ENCODE assay signal across 12 cellular contexts in the genomic region with DNA sequence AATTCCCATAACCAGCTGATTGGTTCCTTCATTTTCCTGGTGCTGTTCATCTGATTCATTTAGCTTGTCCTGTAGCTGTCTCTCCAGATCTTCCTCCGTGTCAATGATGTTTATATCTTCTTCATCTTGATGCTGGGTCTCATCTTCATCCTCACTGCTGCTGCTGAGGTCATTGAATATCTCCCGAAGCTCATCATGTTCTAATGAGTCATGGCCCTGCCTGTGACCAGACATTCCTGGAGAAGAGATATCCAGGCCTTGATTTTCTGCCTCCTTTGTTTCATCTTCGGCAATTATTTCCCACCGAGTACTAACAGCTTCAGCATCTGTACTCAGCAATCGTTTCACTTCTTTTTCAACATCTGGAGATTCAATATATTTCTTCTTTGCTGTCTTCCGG. TPM values are rescaled to one million over a fixed set of nuclear protein-coding genes. Genes with fewer than 3 reads are reported as not detected.
DNase-seq lines count a peak whose midpoint lies in the region; ATAC-seq and TF ChIP-seq lines count a peak whose summit lies in the region.
"Had no signal": no experiment of that assay in that cellular context is flagged by ENCODE, and none has a peak within 500 bp of the region (broad histone marks: within the 10 kb centered on the region; RNA-seq: fewer than 3 reads in every experiment).

No MANE protein-coding gene starts in this region.

- no peak overlapping the region for H3K27ac ChIP-seq in CD8-positive, alpha-beta memory T cell (ENCODE audit: low read depth, low read length)

- H3K4me3 Mint-ChIP-seq in CD8-positive, alpha-beta memory T cell = peak overlapping the region in 5 of 7 donors; percentile 23 to 97 (median 95)
- peak overlapping the region; percentile 97 for H3K4me3 Mint-ChIP-seq in central memory CD8-positive, alpha-beta T cell
- peak overlapping the region; percentile 99 for H3K4me3 Mint-ChIP-seq in nephron progenitor cell

- H3K27ac Mint-ChIP-seq in CD8-positive, alpha-beta memory T cell = peak overlapping the region in 2 of 8 donors; percentile 59 to 88
- peak overlapping the region; percentile 100 for H3K27ac Mint-ChIP-seq in central memory CD8-positive, alpha-beta T cell (ENCODE audit: low read depth)
- no peak overlapping the region for H3K27ac Mint-ChIP-seq in nephron progenitor cell

- H3K27me3 ChIP-seq in CD8-positive, alpha-beta memory T cell (ENCODE audit: insufficient read depth, low read length, poor library complexity, severe bottlenecking) = no peaks in the 10 kb centered on the region

- CTCF ChIA-PET in CD8-positive, alpha-beta memory T cell (lab: Charles Lee) = interaction anchor here (1.4 to 5.2 kb wide), 11 partner anchors 11 to 318 kb away, joined by 4 to 35 read pairs (median 12); a partner anchor contains a TSS

- peaks cover 26 to 56% (median 31%) of the 10 kb centered on the region in 3 donors for H3K4me1 Mint-ChIP-seq in CD8-positive, alpha-beta memory T cell
- H3K4me1 Mint-ChIP-seq in central memory CD8-positive, alpha-beta T cell = peaks cover 34% of the 10 kb centered on the region
- H3K4me1 Mint-ChIP-seq in nephron progenitor cell = no peaks in the 10 kb centered on the region

- no peak for TF ChIP-seq CTCF in nephron progenitor cell (IDR thresholded peaks at IDR 0.05)

- POLR2A ChIA-PET in CD8-positive, alpha-beta memory T cell (lab: Charles Lee) = no interaction called here

- ATAC-seq in central memory CD8-positive, alpha-beta T cell (replicated peaks; ENCODE audit: extremely low read depth, poor library complexity, severe bottlenecking) = no peak
- no peak for ATAC-seq in GM18511 (IDR thresholded peaks at IDR 0.05; ENCODE audit: unreplicated experiment)
- ATAC-seq in GM21619 (IDR thresholded peaks at IDR 0.05; ENCODE audit: unreplicated experiment) = no peak
- no peak for ATAC-seq in GM18519 (IDR thresholded peaks at IDR 0.05; ENCODE audit: low FRiP score, unreplicated experiment)

- H3K9me3 Mint-ChIP-seq in CD8-positive, alpha-beta memory T cell = peaks cover 52 to 90% (median 81%) of the 10 kb centered on the region in 5 donors
- H3K9me3 Mint-ChIP-seq in central memory CD8-positive, alpha-beta T cell = peaks cover 41% of the 10 kb centered on the region
- H3K9me3 Mint-ChIP-seq in nephron progenitor cell = peaks cover 97% of the 10 kb centered on the region

- peaks cover 53% of the 10 kb centered on the region for H3K9me3 ChIP-seq in CD8-positive, alpha-beta memory T cell (ENCODE audit: low read length)

- peak overlapping the region; percentile 96 for H3K4me3 ChIP-seq in CD8-positive, alpha-beta memory T cell (ENCODE audit: low read length)

- peaks cover 29 to 56% (median 55%) of the 10 kb centered on the region in 3 donors for H3K36me3 Mint-ChIP-seq in CD8-positive, alpha-beta memory T cell
- peaks cover 33% of the 10 kb centered on the region for H3K36me3 Mint-ChIP-seq in central memory CD8-positive, alpha-beta T cell (ENCODE audit: insufficient read depth)
- H3K36me3 Mint-ChIP-seq in nephron progenitor cell (ENCODE audit: low read depth) = peaks cover 83% of the 10 kb centered on the region

- peaks cover 12% of the 10 kb centered on the region for H3K36me3 ChIP-seq in CD8-positive, alpha-beta memory T cell (ENCODE audit: insufficient read depth, low read length)

- H3K27me3 Mint-ChIP-seq in CD8-positive, alpha-beta memory T cell = peaks cover 0 to 4% of the 10 kb centered on the region in 2 donors
- H3K27me3 Mint-ChIP-seq in central memory CD8-positive, alpha-beta T cell = no peaks in the 10 kb centered on the region
- H3K27me3 Mint-ChIP-seq in nephron progenitor cell (ENCODE audit: low read depth, poor library complexity) = peaks cover 28% of the 10 kb centered on the region

- peaks cover 16% of the 10 kb centered on the region for H3K4me1 ChIP-seq in CD8-positive, alpha-beta memory T cell (ENCODE audit: insufficient read depth, low read length)

- no peak for DNase-seq in CD8-positive, alpha-beta memory T cell
- DNase-seq in LHCN-M2 (ENCODE audit: low read depth) = peak; percentile 10
- DNase-seq in central memory CD8-positive, alpha-beta T cell (ENCODE audit: low spot score in 2 of 2) = no peak
- no peak for DNase-seq in nephron progenitor cell
- DNase-seq in KG1 (lab: John Stamatoyannopoulos, UW) = no peak
- DNase-seq: activated naive CD4-positive, alpha-beta T cell treated with anti-CD3 and anti-CD28 coated beads, Interleukin-2, amount 50 U/mL, for 16 hours; GF-D8; MV-4-11 had no signal

RNA-seq across cellular contexts. Expression of a gene that starts 1.4 kb away (rescaled TPM):
- 10 to 100 TPM; 70.9 to 72.2 TPM for total RNA-seq in CD8-positive, alpha-beta memory T cell
- polyA plus RNA-seq in CD8-positive, alpha-beta memory T cell = 196 TPM
- 65.1 and 67.6 TPM in 2 replicates for total RNA-seq in LHCN-M2 (2014; rRNA removed)
- polyA plus RNA-seq in LHCN-M2 (2012) = 60.1 TPM

RNA-seq across cellular contexts. Expression of a gene that starts 11.1 kb away (rescaled TPM):
- under 1 TPM; 0.07 to 0.09 TPM for total RNA-seq in CD8-positive, alpha-beta memory T cell
- not detected for polyA plus RNA-seq in CD8-positive, alpha-beta memory T cell
- 5.3 and 7.1 TPM in 2 replicates for total RNA-seq in LHCN-M2 (2014; rRNA removed)
- 3.4 TPM for polyA plus RNA-seq in LHCN-M2 (2012)

RNA-seq across cellular contexts. Expression of a gene that starts 15.4 kb away (rescaled TPM):
- under 1 TPM; 0.31 to 0.35 TPM for total RNA-seq in CD8-positive, alpha-beta memory T cell
- polyA plus RNA-seq in CD8-positive, alpha-beta memory T cell = not detected
- 0.17 TPM in 1 of 2 replicates, not detected in the other for total RNA-seq in LHCN-M2 (2014; rRNA removed)
- polyA plus RNA-seq in LHCN-M2 (2012) = 0.05 TPM
- polyA plus RNA-seq: fibroblast of lung had no signal

RNA-seq across cellular contexts. Expression of a gene that starts 19.4 kb away (rescaled TPM):
- total RNA-seq in CD8-positive, alpha-beta memory T cell = under 1 TPM in 1 of 2 experiments, not detected in 1; 0.07 TPM
- polyA plus RNA-seq in CD8-positive, alpha-beta memory T cell = not detected
- total RNA-seq in LHCN-M2 (2014; rRNA removed) = 0.90 and 1.1 TPM in 2 replicates
- polyA plus RNA-seq in LHCN-M2 (2012) = 0.95 TPM

RNA-seq across cellular contexts. Expression of a gene that starts 24.4 kb away (rescaled TPM):
- total RNA-seq in CD8-positive, alpha-beta memory T cell = not detected
- not detected for polyA plus RNA-seq in CD8-positive, alpha-beta memory T cell
- 0.57 TPM in 1 of 2 replicates, not detected in the other for total RNA-seq in LHCN-M2 (2014; rRNA removed)
- polyA plus RNA-seq in LHCN-M2 (2012) = 0.16 TPM
